Comparison of ENCODE assay signal across 26 cellular contexts in genomic region chr10:83516788-83517187, GRCh38.
"Had no signal": no experiment of that assay in that cellular context is flagged by ENCODE, and none has a peak within 500 bp of the region (broad histone marks: within the 10 kb centered on the region; RNA-seq: fewer than 3 reads in every experiment).

No MANE protein-coding gene starts in this region.

- H3K4me1 Mint-ChIP-seq: activated B cell treated with CpG ODN at 0.5 μM for 24 hours; activated CD4-positive, alpha-beta T cell treated with anti-CD3 and anti-CD28 coated beads for 36 hours; activated naive CD8-positive, alpha-beta T cell treated with anti-CD3 and anti-CD28 coated beads, Interleukin-2, amount 10 ng/mL, durations not matched to agents 7 days and 5 days; naive B cell; neural crest cell; stimulated activated effector memory CD8-positive, alpha-beta T cell treated with anti-CD3 and anti-CD28 coated beads, Interleukin-12 subunit alpha, Interleukin-12 subunit beta, amount 100 ng/mL, for 72 hours; stimulated activated naive CD8-positive, alpha-beta T cell treated with anti-CD3 and anti-CD28 coated beads, Interleukin-15, amount 100 ng/mL, for 72 hours had no signal

- H3K4me3 Mint-ChIP-seq: activated B cell treated with CpG ODN at 0.5 μM for 24 hours; activated CD4-positive, alpha-beta T cell treated with anti-CD3 and anti-CD28 coated beads for 36 hours; activated naive CD4-positive, alpha-beta T cell treated with anti-CD3 and anti-CD28 coated beads for 36 hours; activated naive CD8-positive, alpha-beta T cell treated with anti-CD3 and anti-CD28 coated beads, Interleukin-2, amount 10 ng/mL, durations not matched to agents 7 days and 5 days; activated T-cell treated with anti-CD3 and anti-CD28 coated beads, Interleukin-2, amount 50 U/mL, for 4 hours; endodermal cell; naive B cell; neural crest cell; stimulated activated effector memory CD8-positive, alpha-beta T cell treated with anti-CD3 and anti-CD28 coated beads, Interleukin-12 subunit alpha, Interleukin-12 subunit beta, amount 100 ng/mL, for 72 hours; stimulated activated naive CD8-positive, alpha-beta T cell treated with anti-CD3 and anti-CD28 coated beads, Interleukin-15, amount 100 ng/mL, for 72 hours had no signal

- H3K27ac Mint-ChIP-seq: activated B cell treated with CpG ODN at 0.5 μM for 24 hours; activated CD4-positive, alpha-beta T cell treated with anti-CD3 and anti-CD28 coated beads for 36 hours; activated naive CD4-positive, alpha-beta T cell treated with anti-CD3 and anti-CD28 coated beads for 36 hours; activated naive CD8-positive, alpha-beta T cell treated with anti-CD3 and anti-CD28 coated beads, Interleukin-2, amount 10 ng/mL, durations not matched to agents 7 days and 5 days; activated T-helper 2 cell treated with anti-CD3 and anti-CD28 coated beads, Interferon-gamma antibody, Interleukin-2, Interleukin-4, amounts not matched to agents 10 μg/mL and 5 μg/mL and 100 μg/mL, durations not matched to agents 14 hours and 24 hours and 36 hours; endodermal cell; stimulated activated effector memory CD8-positive, alpha-beta T cell treated with anti-CD3 and anti-CD28 coated beads, Interleukin-12 subunit alpha, Interleukin-12 subunit beta, amount 100 ng/mL, for 72 hours; stimulated activated naive CD8-positive, alpha-beta T cell treated with anti-CD3 and anti-CD28 coated beads, Interleukin-15, amount 100 ng/mL, for 72 hours had no signal

- H3K27me3 Mint-ChIP-seq: activated B cell treated with CpG ODN at 0.5 μM for 24 hours; activated CD4-positive, alpha-beta T cell treated with anti-CD3 and anti-CD28 coated beads for 36 hours; activated naive CD8-positive, alpha-beta T cell treated with anti-CD3 and anti-CD28 coated beads, Interleukin-2, amount 10 ng/mL, durations not matched to agents 7 days and 5 days; naive B cell; stimulated activated naive CD8-positive, alpha-beta T cell treated with anti-CD3 and anti-CD28 coated beads, Interleukin-15, amount 100 ng/mL, for 72 hours had no signal

- DNase-seq: activated B cell treated with CpG ODN at 0.5 μM for 24 hours; activated CD4-positive, alpha-beta T cell treated with anti-CD3 and anti-CD28 coated beads for 36 hours; activated CD4-positive, alpha-beta T cell treated with anti-CD3 and anti-CD28 coated beads, Interleukin-2, amount 50 U/mL, for 4 hours; activated CD8-positive, alpha-beta memory T cell treated with anti-CD3 and anti-CD28 coated beads for 24 hours; activated CD8-positive, alpha-beta memory T cell treated with anti-CD3 and anti-CD28 coated beads, Interleukin-2, amount 50 U/mL, for 4 hours; activated naive CD4-positive, alpha-beta T cell treated with anti-CD3 and anti-CD28 coated beads for 36 hours; activated naive CD8-positive, alpha-beta T cell treated with anti-CD3 and anti-CD28 coated beads, Interleukin-2, amount 10 ng/mL, durations not matched to agents 7 days and 5 days; activated T-cell treated with anti-CD3 and anti-CD28 coated beads, Interleukin-2, amount 50 U/mL, for 4 hours; amniotic stem cell; endodermal cell; esophagus squamous epithelium; head of caudate nucleus; islet precursor cell; lower lobe of right lung; naive B cell; occipital lobe; posterior cingulate gyrus; small intestine; stimulated activated CD4-positive, alpha-beta T cell treated with anti-CD3 and anti-CD28 coated beads, Interleukin-2, amount 100 ng/mL, for 24 hours; stimulated activated naive CD8-positive, alpha-beta T cell treated with anti-CD3 and anti-CD28 coated beads, Interleukin-15, amount 100 ng/mL, for 72 hours; T1000 had no signal

- ATAC-seq: activated CD4-positive, alpha-beta T cell treated with anti-CD3 and anti-CD28 coated beads for 36 hours; activated T-cell treated with anti-CD3 and anti-CD28 coated beads, Interleukin-2, amount 50 U/mL, for 4 hours; gastroesophageal sphincter; lower lobe of right lung; sciatic nerve; stimulated activated effector memory CD8-positive, alpha-beta T cell treated with anti-CD3 and anti-CD28 coated beads, Interleukin-12 subunit alpha, Interleukin-12 subunit beta, amount 100 ng/mL, for 72 hours; stimulated activated naive CD8-positive, alpha-beta T cell treated with anti-CD3 and anti-CD28 coated beads, Interleukin-15, amount 100 ng/mL, for 72 hours had no signal

- H3K36me3 Mint-ChIP-seq: activated naive CD8-positive, alpha-beta T cell treated with anti-CD3 and anti-CD28 coated beads, Interleukin-2, amount 10 ng/mL, durations not matched to agents 7 days and 5 days; naive B cell; stimulated activated effector memory CD8-positive, alpha-beta T cell treated with anti-CD3 and anti-CD28 coated beads, Interleukin-12 subunit alpha, Interleukin-12 subunit beta, amount 100 ng/mL, for 72 hours had no signal
